Comparison of ENCODE assay signal across 9 cellular contexts in genomic region chr14:22838631-22839041, GRCh38. TPM values are rescaled to one million over a fixed set of nuclear protein-coding genes. Genes with fewer than 3 reads are reported as not detected.
DNase-seq lines count a peak whose midpoint lies in the region; FAIRE-seq and TF ChIP-seq lines count a peak whose summit lies in the region.
"Had no signal": no experiment of that assay in that cellular context is flagged by ENCODE, and none has a peak within 500 bp of the region (broad histone marks: within the 10 kb centered on the region; RNA-seq: fewer than 3 reads in every experiment).

No MANE protein-coding gene starts in this region.

- peak overlapping the region; percentile 93 to 99 for H3K27ac ChIP-seq in coronary artery

- TF ChIP-seq CTCF in coronary artery (IDR thresholded peaks at IDR 0.05) = no peak

- H3K36me3 Mint-ChIP-seq in activated naive CD4-positive, alpha-beta T cell treated with anti-CD3 and anti-CD28 coated beads, Interleukin-2, amount 50 U/mL, for 24 hours = peaks cover 8% of the 10 kb centered on the region
- H3K36me3 Mint-ChIP-seq in activated naive CD4-positive, alpha-beta T cell treated with anti-CD3 and anti-CD28 coated beads, Interleukin-2, amount 10 ng/mL, durations not matched to agents 7 days and 5 days = peaks cover 24% of the 10 kb centered on the region
- peaks cover 29% of the 10 kb centered on the region for H3K36me3 Mint-ChIP-seq in activated CD4-positive, alpha-beta T cell treated with anti-CD3 and anti-CD28 coated beads, Interleukin-2, amount 10 ng/mL, durations not matched to agents 24 days and 14 days (ENCODE audit: low read depth)

- H3K4me1 Mint-ChIP-seq in activated naive CD4-positive, alpha-beta T cell treated with anti-CD3 and anti-CD28 coated beads, Interleukin-2, amount 50 U/mL, for 24 hours = peaks cover 29% of the 10 kb centered on the region
- H3K4me1 Mint-ChIP-seq in activated naive CD4-positive, alpha-beta T cell treated with anti-CD3 and anti-CD28 coated beads, Interleukin-2, amount 10 ng/mL, durations not matched to agents 7 days and 5 days = peaks cover 12% of the 10 kb centered on the region
- peaks cover 7% of the 10 kb centered on the region for H3K4me1 Mint-ChIP-seq in activated CD4-positive, alpha-beta T cell treated with anti-CD3 and anti-CD28 coated beads, Interleukin-2, amount 10 ng/mL, durations not matched to agents 24 days and 14 days

- H3K27ac Mint-ChIP-seq in activated naive CD4-positive, alpha-beta T cell treated with anti-CD3 and anti-CD28 coated beads, Interleukin-2, amount 50 U/mL, for 24 hours = peak overlapping the region; percentile 55
- no peak overlapping the region for H3K27ac Mint-ChIP-seq in activated naive CD4-positive, alpha-beta T cell treated with anti-CD3 and anti-CD28 coated beads, Interleukin-2, amount 10 ng/mL, durations not matched to agents 7 days and 5 days
- H3K27ac Mint-ChIP-seq in activated CD4-positive, alpha-beta T cell treated with anti-CD3 and anti-CD28 coated beads, Interleukin-2, amount 10 ng/mL, durations not matched to agents 24 days and 14 days = no peak overlapping the region

- peak overlapping the region; percentile 42 for H3K4me3 Mint-ChIP-seq in activated naive CD4-positive, alpha-beta T cell treated with anti-CD3 and anti-CD28 coated beads, Interleukin-2, amount 50 U/mL, for 24 hours
- no peak overlapping the region for H3K4me3 Mint-ChIP-seq in activated naive CD4-positive, alpha-beta T cell treated with anti-CD3 and anti-CD28 coated beads, Interleukin-2, amount 10 ng/mL, durations not matched to agents 7 days and 5 days
- H3K4me3 Mint-ChIP-seq in activated CD4-positive, alpha-beta T cell treated with anti-CD3 and anti-CD28 coated beads, Interleukin-2, amount 10 ng/mL, durations not matched to agents 24 days and 14 days = no peak overlapping the region

- H3K9me3 Mint-ChIP-seq in activated naive CD4-positive, alpha-beta T cell treated with anti-CD3 and anti-CD28 coated beads, Interleukin-2, amount 50 U/mL, for 24 hours = no peaks in the 10 kb centered on the region
- no peaks in the 10 kb centered on the region for H3K9me3 Mint-ChIP-seq in activated naive CD4-positive, alpha-beta T cell treated with anti-CD3 and anti-CD28 coated beads, Interleukin-2, amount 10 ng/mL, durations not matched to agents 7 days and 5 days
- H3K9me3 Mint-ChIP-seq in activated CD4-positive, alpha-beta T cell treated with anti-CD3 and anti-CD28 coated beads, Interleukin-2, amount 10 ng/mL, durations not matched to agents 24 days and 14 days = no peaks in the 10 kb centered on the region

- no peak for DNase-seq in activated naive CD4-positive, alpha-beta T cell treated with anti-CD3 and anti-CD28 coated beads, Interleukin-2, amount 10 ng/mL, durations not matched to agents 7 days and 5 days
- DNase-seq in coronary artery (ENCODE audit: low spot score) (peak; percentile 76), medulla oblongata (ENCODE audit: extremely low spot score) (peak; percentile 53), urothelium cell line (ENCODE audit: low spot score) (peak; percentile 55), SW 1271 (lab: John Stamatoyannopoulos, UW) (no peak), NCI-H2227 (lab: John Stamatoyannopoulos, UW; ENCODE audit: unreplicated experiment) (no peak)
- no peak for DNase-seq in activated CD4-positive, alpha-beta T cell treated with anti-CD3 and anti-CD28 coated beads, Interleukin-2, amount 10 ng/mL, durations not matched to agents 24 days and 14 days

- H3K27me3 Mint-ChIP-seq in activated naive CD4-positive, alpha-beta T cell treated with anti-CD3 and anti-CD28 coated beads, Interleukin-2, amount 50 U/mL, for 24 hours = no peaks in the 10 kb centered on the region
- H3K27me3 Mint-ChIP-seq in activated naive CD4-positive, alpha-beta T cell treated with anti-CD3 and anti-CD28 coated beads, Interleukin-2, amount 10 ng/mL, durations not matched to agents 7 days and 5 days = peaks cover 70% of the 10 kb centered on the region
- H3K27me3 Mint-ChIP-seq in activated CD4-positive, alpha-beta T cell treated with anti-CD3 and anti-CD28 coated beads, Interleukin-2, amount 10 ng/mL, durations not matched to agents 24 days and 14 days = peaks cover 19% of the 10 kb centered on the region

- CTCF ChIA-PET in activated naive CD4-positive, alpha-beta T cell treated with anti-CD3 and anti-CD28 coated beads, Interleukin-2, amount 10 ng/mL, durations not matched to agents 7 days and 5 days (lab: Charles Lee) = interaction anchor here (0.7 to 4.9 kb wide), 6 partner anchors 11 to 92 kb away, joined by 3 to 36 read pairs (median 4); no protein-coding TSS in a partner anchor

- FAIRE-seq in urothelium cell line (lab: Jason Lieb, UNC) = no peak
- FAIRE-seq: A549 had no signal

- intact Hi-C loops in activated CD4-positive, alpha-beta T cell treated with anti-CD3 and anti-CD28 coated beads, Interleukin-2, amount 10 ng/mL, durations not matched to agents 24 days and 14 days (cut with micrococcal nuclease) = no loop called here

- H3K4me3 ChIP-seq in coronary artery = peak overlapping the region; percentile 90
- H3K4me3 ChIP-seq: A549 had no signal

RNA-seq across cellular contexts. Expression of gene MMP14, which starts 2.3 kb away (rescaled TPM):
- total RNA-seq in activated CD4-positive, alpha-beta T cell treated with anti-CD3 and anti-CD28 coated beads, Interleukin-2, amount 10 ng/mL, durations not matched to agents 24 days and 14 days = 2.1 and 3.2 TPM in 2 replicates

RNA-seq across cellular contexts. Expression of gene MRPL52, which starts 8.9 kb away (rescaled TPM):
- total RNA-seq in activated CD4-positive, alpha-beta T cell treated with anti-CD3 and anti-CD28 coated beads, Interleukin-2, amount 10 ng/mL, durations not matched to agents 24 days and 14 days = 189 and 194 TPM in 2 replicates

RNA-seq across cellular contexts. Expression of gene SLC7A7, which starts 23.4 kb away (rescaled TPM):
- 0.40 TPM in 1 of 2 replicates, not detected in the other for total RNA-seq in activated CD4-positive, alpha-beta T cell treated with anti-CD3 and anti-CD28 coated beads, Interleukin-2, amount 10 ng/mL, durations not matched to agents 24 days and 14 days

RNA-seq across cellular contexts. Expression of gene LRP10, which starts 32.9 kb away (rescaled TPM):
- total RNA-seq in activated CD4-positive, alpha-beta T cell treated with anti-CD3 and anti-CD28 coated beads, Interleukin-2, amount 10 ng/mL, durations not matched to agents 24 days and 14 days = 34.2 and 35.2 TPM in 2 replicates

RNA-seq across cellular contexts. Expression of gene REM2, which starts 44.4 kb away (rescaled TPM):
- total RNA-seq in activated CD4-positive, alpha-beta T cell treated with anti-CD3 and anti-CD28 coated beads, Interleukin-2, amount 10 ng/mL, durations not matched to agents 24 days and 14 days = 0.28 and 0.33 TPM in 2 replicates

Comparison
In these comparisons a context has a peak if more than half of its experiments do, and no peak if none do; other contexts are left out.
1. DNase-seq: peak in coronary artery (single experiment), medulla oblongata (single experiment) and urothelium cell line (single experiment); none in activated naive CD4-positive, alpha-beta T cell treated with anti-CD3 and anti-CD28 coated beads, Interleukin-2, amount 10 ng/mL, durations not matched to agents 7 days and 5 days (single experiment), SW 1271 (0 of 2), activated CD4-positive, alpha-beta T cell treated with anti-CD3 and anti-CD28 coated beads, Interleukin-2, amount 10 ng/mL, durations not matched to agents 24 days and 14 days (single experiment) and NCI-H2227 (single experiment).